ENCODE assay signal across 1 cellular context in the genomic region with DNA sequence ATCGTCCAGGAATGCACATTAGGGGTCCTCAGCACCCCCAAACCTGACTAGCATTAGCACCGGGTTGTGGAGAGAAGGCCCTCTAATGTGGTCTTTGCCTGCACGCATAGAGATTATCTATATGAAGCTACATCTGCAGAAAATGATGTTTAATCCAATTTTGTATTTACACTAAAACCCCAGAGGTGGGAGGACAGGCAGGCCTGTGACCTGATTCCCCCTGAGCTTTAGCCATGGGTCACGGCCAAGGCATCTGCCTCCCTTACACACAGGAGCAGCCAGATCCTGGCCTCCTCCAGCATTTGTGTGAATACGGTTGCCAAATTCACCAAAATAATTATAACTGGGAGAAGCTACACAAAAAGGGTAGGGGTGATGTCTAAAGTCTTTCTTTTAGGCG.
TF ChIP-seq lines count a peak whose summit lies in the region.

No MANE protein-coding gene starts in this region.

TF ChIP-seq in IMR-90, 13 proteins besides CTCF, POLR2A, EP300 and RAD21:
- TF ChIP-seq SMC3 (IDR thresholded peaks at IDR 0.05; ENCODE audit: low read depth, low read length), result no peak
- TF ChIP-seq NFE2L2 (IDR thresholded peaks at IDR 0.05; ENCODE audit: low read depth, low read length), result no peak
- no peak for TF ChIP-seq RCOR1 (IDR thresholded peaks at IDR 0.05; ENCODE audit: insufficient replicate concordance, low read length)
- TF ChIP-seq MAFK (IDR thresholded peaks at IDR 0.05; ENCODE audit: low read depth, low read length), result no peak
- TF ChIP-seq CHD1 (IDR thresholded peaks at IDR 0.05; ENCODE audit: low read depth, low read length), result no peak
- no peak for TF ChIP-seq MAZ (IDR thresholded peaks at IDR 0.05; ENCODE audit: borderline replicate concordance, low read depth, low read length)
- TF ChIP-seq CEBPB (IDR thresholded peaks at IDR 0.05; ENCODE audit: low read depth, low read length), result no peak
- TF ChIP-seq ELK1 (IDR thresholded peaks at IDR 0.05; ENCODE audit: borderline replicate concordance, low read depth, low read length), result no peak
- no peak for TF ChIP-seq RFX5 (IDR thresholded peaks at IDR 0.05; ENCODE audit: low read depth, low read length)
- no peak for TF ChIP-seq BHLHE40 (IDR thresholded peaks at IDR 0.05; ENCODE audit: low read depth, low read length)
